ENCODE assay signal across 1 cellular context in the genomic region with DNA sequence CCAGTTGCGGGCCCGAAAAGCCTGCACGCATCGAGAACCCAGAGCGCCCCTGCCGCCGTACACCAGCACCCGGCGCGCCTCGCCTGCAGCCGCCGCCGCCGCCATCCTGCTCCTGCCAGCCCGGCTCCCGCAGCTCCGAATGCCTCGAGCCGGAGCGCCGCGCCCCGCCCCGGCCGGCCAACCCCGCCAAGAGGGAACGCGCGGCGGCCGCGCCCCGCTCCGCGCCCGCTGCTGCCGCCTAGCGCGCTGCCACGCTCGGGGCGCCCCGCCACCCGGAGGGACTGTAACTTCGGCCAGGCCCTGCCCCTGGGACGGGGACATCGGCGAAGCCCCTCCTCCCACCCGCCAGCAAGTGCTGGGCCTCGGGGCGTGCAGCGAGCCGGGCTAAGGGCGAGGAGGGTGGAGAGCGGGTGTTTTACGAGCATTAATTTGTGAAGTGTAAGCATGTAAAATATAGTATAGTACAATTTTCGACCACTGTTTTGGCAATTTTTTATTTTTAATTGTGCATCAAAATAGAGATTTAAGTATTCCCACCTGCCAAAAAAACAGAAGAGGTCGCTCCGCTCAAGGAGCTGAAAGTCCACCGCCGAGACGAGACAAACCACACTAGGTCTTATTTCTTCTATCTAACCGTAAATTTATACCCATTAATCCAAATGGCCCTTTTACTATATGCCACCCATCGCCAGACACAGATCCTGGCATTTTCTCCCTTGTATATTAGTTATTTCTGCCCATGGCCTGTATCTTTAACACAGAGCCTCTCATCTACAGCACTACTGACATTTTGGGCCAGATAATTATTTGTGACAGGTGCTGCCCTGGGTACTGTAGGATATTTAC.
TF ChIP-seq lines count a peak whose summit lies in the region.

A gene (minus strand): TSS at position 141 of the 846 bp plus-strand sequence. CDS start 36 bp downstream, at position 105.

TF ChIP-seq in K562, 482 proteins besides CTCF, POLR2A, EP300 and RAD21 (continued from another document and continues in another):
- TF ChIP-seq, protein P1, sequence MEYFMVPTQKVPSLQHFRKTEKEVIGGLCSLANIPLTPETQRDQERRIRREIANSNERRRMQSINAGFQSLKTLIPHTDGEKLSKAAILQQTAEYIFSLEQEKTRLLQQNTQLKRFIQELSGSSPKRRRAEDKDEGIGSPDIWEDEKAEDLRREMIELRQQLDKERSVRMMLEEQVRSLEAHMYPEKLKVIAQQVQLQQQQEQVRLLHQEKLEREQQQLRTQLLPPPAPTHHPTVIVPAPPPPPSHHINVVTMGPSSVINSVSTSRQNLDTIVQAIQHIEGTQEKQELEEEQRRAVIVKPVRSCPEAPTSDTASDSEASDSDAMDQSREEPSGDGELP (CRISPR knock-in tag; IDR thresholded peaks at IDR 0.05; ENCODE audit: borderline replicate concordance), result peak; percentile 18; the same call in 1 of the 2 replicates
- TF ChIP-seq, protein P2, sequence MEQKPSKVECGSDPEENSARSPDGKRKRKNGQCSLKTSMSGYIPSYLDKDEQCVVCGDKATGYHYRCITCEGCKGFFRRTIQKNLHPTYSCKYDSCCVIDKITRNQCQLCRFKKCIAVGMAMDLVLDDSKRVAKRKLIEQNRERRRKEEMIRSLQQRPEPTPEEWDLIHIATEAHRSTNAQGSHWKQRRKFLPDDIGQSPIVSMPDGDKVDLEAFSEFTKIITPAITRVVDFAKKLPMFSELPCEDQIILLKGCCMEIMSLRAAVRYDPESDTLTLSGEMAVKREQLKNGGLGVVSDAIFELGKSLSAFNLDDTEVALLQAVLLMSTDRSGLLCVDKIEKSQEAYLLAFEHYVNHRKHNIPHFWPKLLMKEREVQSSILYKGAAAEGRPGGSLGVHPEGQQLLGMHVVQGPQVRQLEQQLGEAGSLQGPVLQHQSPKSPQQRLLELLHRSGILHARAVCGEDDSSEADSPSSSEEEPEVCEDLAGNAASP (IDR thresholded peaks at IDR 0.05), result no peak
- TF ChIP-seq DPF2 (IDR thresholded peaks at IDR 0.05) (no peak), FOXM1 (IDR thresholded peaks at IDR 0.05; ENCODE audit: low read depth) (no peak; the same call in 1 of the 2 replicates), FOXM1 (CRISPR knock-in tag; IDR thresholded peaks at IDR 0.05; ENCODE audit: low read depth) (no peak), TEAD1 (CRISPR knock-in tag; IDR thresholded peaks at IDR 0.05) (no peak), KAT2B (IDR thresholded peaks at IDR 0.05; ENCODE audit: low read depth, low read length) (no peak), ZFX (CRISPR knock-in tag; IDR thresholded peaks at IDR 0.05) (peak; percentile 63), CXXC5 (CRISPR knock-in tag; IDR thresholded peaks at IDR 0.05) (peak; percentile 89), RCOR1 (IDR thresholded peaks at IDR 0.05; ENCODE audit: borderline replicate concordance in 1 of 2, low read depth in 2 of 2, low read length in 2 of 2) (peak in 1 of 2 experiments; percentile 56; a peak in 1 of 4 replicates), PPARD (CRISPR knock-in tag; IDR thresholded peaks at IDR 0.05) (no peak), SAFB (IDR thresholded peaks at IDR 0.05; ENCODE audit: borderline replicate concordance, low read depth, low read length) (0 out of 2 replicates have a peak, but pooled peaks have one; percentile 28), SIN3A (IDR thresholded peaks at IDR 0.05; ENCODE audit: borderline replicate concordance in 2 of 2, control insufficient read depth in 1 of 2, low read depth in 2 of 2, low read length in 2 of 2) (0 out of 4 replicates have a peak, but pooled peaks of 1 of the 2 experiments have one; percentile 37), C11orf30 (IDR thresholded peaks at IDR 0.05; ENCODE audit: low read depth) (peak; percentile 22; the same call in 1 of the 2 replicates), HCFC1 (IDR thresholded peaks at IDR 0.05; ENCODE audit: low read depth, low read length) (0 out of 2 replicates have a peak, but pooled peaks have one; percentile 41), ZBTB17 (CRISPR knock-in tag; IDR thresholded peaks at IDR 0.05) (0 out of 2 replicates have a peak, but pooled peaks have one; percentile 38), MAFG (tag; conservative IDR thresholded peaks at IDR 0.05) (no peak), SIN3B (IDR thresholded peaks at IDR 0.05; ENCODE audit: low read depth) (peak; percentile 42; the same call in 1 of the 2 replicates), NR2F6 (CRISPR knock-in tag; IDR thresholded peaks at IDR 0.05) (no peak), ETV1 (tag; conservative IDR thresholded peaks at IDR 0.05; ENCODE audit: low read depth) (no peak), MYBL2 (IDR thresholded peaks at IDR 0.05; ENCODE audit: low read depth) (no peak), MYBL2 (CRISPR knock-in tag; IDR thresholded peaks at IDR 0.05; ENCODE audit: borderline replicate concordance) (no peak), SAP30 (IDR thresholded peaks at IDR 0.05; ENCODE audit: borderline replicate concordance, insufficient read depth, low read depth, low read length, poor library complexity, severe bottlenecking) (no peak), HMGN3 (IDR thresholded peaks at IDR 0.05; ENCODE audit: borderline replicate concordance, extremely low read depth, insufficient read length, low read depth, low read length) (peak; percentile 92), MAFK (IDR thresholded peaks at IDR 0.05; ENCODE audit: low read length) (no peak), KLF1 (tag; IDR thresholded peaks at IDR 0.05) (0 out of 2 replicates have a peak, but pooled peaks have one; percentile 30), POLR2G (IDR thresholded peaks at IDR 0.05; ENCODE audit: low read depth, low read length) (peak; percentile 88), ZSCAN29 (IDR thresholded peaks at IDR 0.05) (0 out of 2 replicates have a peak, but pooled peaks have one; percentile 11), TAL1 (IDR thresholded peaks at IDR 0.05) (no peak), XRCC5 (IDR thresholded peaks at IDR 0.05; ENCODE audit: low read depth, low read length) (peak; percentile 56; the same call in 1 of the 2 replicates), NONO (IDR thresholded peaks at IDR 0.05; ENCODE audit: low read depth in 2 of 2, low read length in 1 of 2) (peak; percentile 20 to 90; a peak in 2 of 4 replicates), CTBP1 (IDR thresholded peaks at IDR 0.05; ENCODE audit: borderline replicate concordance) (peak; percentile 92; the same call in 1 of the 2 replicates), NRF1 (conservative IDR thresholded peaks at IDR 0.05 in 1 of 2, IDR thresholded peaks at IDR 0.05 in 1 of 2) (peak; percentile 44 to 50; a peak in 2 of 4 replicates), RBFOX2 (IDR thresholded peaks at IDR 0.05; ENCODE audit: low read depth, low read length) (peak; percentile 77), RB1 (IDR thresholded peaks at IDR 0.05; ENCODE audit: low read depth) (peak; percentile 95), JUN (IDR thresholded peaks at IDR 0.05; ENCODE audit: borderline replicate concordance, low read depth, low read length) (peak; percentile 27; the same call in 1 of the 2 replicates), JUN (CRISPR knock-in tag; IDR thresholded peaks at IDR 0.05; ENCODE audit: borderline replicate concordance) (no peak), L3MBTL2 (IDR thresholded peaks at IDR 0.05) (peak; percentile 72; the same call in 1 of the 2 replicates), ZNF24 (IDR thresholded peaks at IDR 0.05) (peak; percentile 50; the same call in 1 of the 2 replicates), FIP1L1 (IDR thresholded peaks at IDR 0.05; ENCODE audit: low read depth, low read length, poor library complexity, severe bottlenecking) (no peak), ZNF282 (CRISPR knock-in tag; IDR thresholded peaks at IDR 0.05) (0 out of 2 replicates have a peak, but pooled peaks have one; percentile 41), SMARCB1 (IDR thresholded peaks at IDR 0.05; ENCODE audit: insufficient read length, low read depth) (peak; percentile 82)
- TF ChIP-seq, protein P3, sequence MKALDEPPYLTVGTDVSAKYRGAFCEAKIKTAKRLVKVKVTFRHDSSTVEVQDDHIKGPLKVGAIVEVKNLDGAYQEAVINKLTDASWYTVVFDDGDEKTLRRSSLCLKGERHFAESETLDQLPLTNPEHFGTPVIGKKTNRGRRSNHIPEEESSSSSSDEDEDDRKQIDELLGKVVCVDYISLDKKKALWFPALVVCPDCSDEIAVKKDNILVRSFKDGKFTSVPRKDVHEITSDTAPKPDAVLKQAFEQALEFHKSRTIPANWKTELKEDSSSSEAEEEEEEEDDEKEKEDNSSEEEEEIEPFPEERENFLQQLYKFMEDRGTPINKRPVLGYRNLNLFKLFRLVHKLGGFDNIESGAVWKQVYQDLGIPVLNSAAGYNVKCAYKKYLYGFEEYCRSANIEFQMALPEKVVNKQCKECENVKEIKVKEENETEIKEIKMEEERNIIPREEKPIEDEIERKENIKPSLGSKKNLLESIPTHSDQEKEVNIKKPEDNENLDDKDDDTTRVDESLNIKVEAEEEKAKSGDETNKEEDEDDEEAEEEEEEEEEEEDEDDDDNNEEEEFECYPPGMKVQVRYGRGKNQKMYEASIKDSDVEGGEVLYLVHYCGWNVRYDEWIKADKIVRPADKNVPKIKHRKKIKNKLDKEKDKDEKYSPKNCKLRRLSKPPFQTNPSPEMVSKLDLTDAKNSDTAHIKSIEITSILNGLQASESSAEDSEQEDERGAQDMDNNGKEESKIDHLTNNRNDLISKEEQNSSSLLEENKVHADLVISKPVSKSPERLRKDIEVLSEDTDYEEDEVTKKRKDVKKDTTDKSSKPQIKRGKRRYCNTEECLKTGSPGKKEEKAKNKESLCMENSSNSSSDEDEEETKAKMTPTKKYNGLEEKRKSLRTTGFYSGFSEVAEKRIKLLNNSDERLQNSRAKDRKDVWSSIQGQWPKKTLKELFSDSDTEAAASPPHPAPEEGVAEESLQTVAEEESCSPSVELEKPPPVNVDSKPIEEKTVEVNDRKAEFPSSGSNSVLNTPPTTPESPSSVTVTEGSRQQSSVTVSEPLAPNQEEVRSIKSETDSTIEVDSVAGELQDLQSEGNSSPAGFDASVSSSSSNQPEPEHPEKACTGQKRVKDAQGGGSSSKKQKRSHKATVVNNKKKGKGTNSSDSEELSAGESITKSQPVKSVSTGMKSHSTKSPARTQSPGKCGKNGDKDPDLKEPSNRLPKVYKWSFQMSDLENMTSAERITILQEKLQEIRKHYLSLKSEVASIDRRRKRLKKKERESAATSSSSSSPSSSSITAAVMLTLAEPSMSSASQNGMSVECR (CRISPR knock-in tag; IDR thresholded peaks at IDR 0.05), result peak; percentile 15; the same call in 1 of the 2 replicates
- TF ChIP-seq, protein P4, sequence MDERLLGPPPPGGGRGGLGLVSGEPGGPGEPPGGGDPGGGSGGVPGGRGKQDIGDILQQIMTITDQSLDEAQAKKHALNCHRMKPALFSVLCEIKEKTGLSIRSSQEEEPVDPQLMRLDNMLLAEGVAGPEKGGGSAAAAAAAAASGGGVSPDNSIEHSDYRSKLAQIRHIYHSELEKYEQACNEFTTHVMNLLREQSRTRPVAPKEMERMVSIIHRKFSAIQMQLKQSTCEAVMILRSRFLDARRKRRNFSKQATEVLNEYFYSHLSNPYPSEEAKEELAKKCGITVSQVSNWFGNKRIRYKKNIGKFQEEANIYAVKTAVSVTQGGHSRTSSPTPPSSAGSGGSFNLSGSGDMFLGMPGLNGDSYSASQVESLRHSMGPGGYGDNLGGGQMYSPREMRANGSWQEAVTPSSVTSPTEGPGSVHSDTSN (CRISPR knock-in tag; IDR thresholded peaks at IDR 0.05; ENCODE audit: low read depth), result no peak
- TF ChIP-seq, protein P4 (tag; conservative IDR thresholded peaks at IDR 0.05; ENCODE audit: low read depth), result no peak
- TF ChIP-seq, protein P5, sequence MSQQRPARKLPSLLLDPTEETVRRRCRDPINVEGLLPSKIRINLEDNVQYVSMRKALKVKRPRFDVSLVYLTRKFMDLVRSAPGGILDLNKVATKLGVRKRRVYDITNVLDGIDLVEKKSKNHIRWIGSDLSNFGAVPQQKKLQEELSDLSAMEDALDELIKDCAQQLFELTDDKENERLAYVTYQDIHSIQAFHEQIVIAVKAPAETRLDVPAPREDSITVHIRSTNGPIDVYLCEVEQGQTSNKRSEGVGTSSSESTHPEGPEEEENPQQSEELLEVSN (IDR thresholded peaks at IDR 0.05; ENCODE audit: borderline replicate concordance in 1 of 2, extremely low read depth in 1 of 2, insufficient read depth in 1 of 2, insufficient read length in 1 of 2, low read depth in 1 of 2, low read length in 1 of 2, poor library complexity in 1 of 2, severe bottlenecking in 1 of 2), result peak; percentile 60 to 85
- TF ChIP-seq, protein P6, sequence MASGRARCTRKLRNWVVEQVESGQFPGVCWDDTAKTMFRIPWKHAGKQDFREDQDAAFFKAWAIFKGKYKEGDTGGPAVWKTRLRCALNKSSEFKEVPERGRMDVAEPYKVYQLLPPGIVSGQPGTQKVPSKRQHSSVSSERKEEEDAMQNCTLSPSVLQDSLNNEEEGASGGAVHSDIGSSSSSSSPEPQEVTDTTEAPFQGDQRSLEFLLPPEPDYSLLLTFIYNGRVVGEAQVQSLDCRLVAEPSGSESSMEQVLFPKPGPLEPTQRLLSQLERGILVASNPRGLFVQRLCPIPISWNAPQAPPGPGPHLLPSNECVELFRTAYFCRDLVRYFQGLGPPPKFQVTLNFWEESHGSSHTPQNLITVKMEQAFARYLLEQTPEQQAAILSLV (tag; IDR thresholded peaks at IDR 0.05), result no peak
